In genomic region chr12:88420460-88420859, GRCh38 we compare ENCODE assay signal across 12 cellular contexts.
A peak's percentile ranks its signal among the peaks of the same experiment; 100 is the strongest.
DNase-seq lines count a peak whose midpoint lies in the region; ATAC-seq and TF ChIP-seq lines count a peak whose summit lies in the region.
"Had no signal": no experiment of that assay in that cellular context is flagged by ENCODE, and none has a peak within 500 bp of the region (broad histone marks: within the 10 kb centered on the region; RNA-seq: fewer than 3 reads in every experiment).

No MANE protein-coding gene starts in this region.

- in situ Hi-C loops in brain microvascular endothelial cell (cut with HindIII; ENCODE audit: low pct_ligation_motif_present, low sequenced_read_pairs) = no loop called here

- H3K27ac Mint-ChIP-seq in glutamatergic neuron (ENCODE audit: unreplicated experiment) = no peak overlapping the region
- no peak overlapping the region for H3K27ac Mint-ChIP-seq in CD8-positive, alpha-beta memory T cell

- H3K9me3 Mint-ChIP-seq in glutamatergic neuron (ENCODE audit: unreplicated experiment) = no peaks in the 10 kb centered on the region
- peaks cover 0 to 2% (median 0%) of the 10 kb centered on the region in 5 donors for H3K9me3 Mint-ChIP-seq in CD8-positive, alpha-beta memory T cell

- no peaks in the 10 kb centered on the region for H3K9me3 ChIP-seq in CD8-positive, alpha-beta memory T cell (ENCODE audit: low read length)

- no peak overlapping the region for H3K4me3 Mint-ChIP-seq in glutamatergic neuron (ENCODE audit: unreplicated experiment)
- H3K4me3 Mint-ChIP-seq in CD8-positive, alpha-beta memory T cell = no peak overlapping the region

- ATAC-seq in GM18511 (IDR thresholded peaks at IDR 0.05; ENCODE audit: unreplicated experiment) (no peak), HG03460 (IDR thresholded peaks at IDR 0.05; ENCODE audit: unreplicated experiment) (no peak)

- H3K27me3 Mint-ChIP-seq in glutamatergic neuron (ENCODE audit: unreplicated experiment) = no peaks in the 10 kb centered on the region
- peaks cover 0 to 3% of the 10 kb centered on the region in 2 donors for H3K27me3 Mint-ChIP-seq in CD8-positive, alpha-beta memory T cell

- H3K4me1 ChIP-seq in CD8-positive, alpha-beta memory T cell (ENCODE audit: insufficient read depth, low read length) = no peaks in the 10 kb centered on the region

- no peaks in the 10 kb centered on the region for H3K27me3 ChIP-seq in brain microvascular endothelial cell (replicated peaks)
- no peaks in the 10 kb centered on the region for H3K27me3 ChIP-seq in CD8-positive, alpha-beta memory T cell (ENCODE audit: insufficient read depth, low read length, poor library complexity, severe bottlenecking)

- no peak for TF ChIP-seq CTCF in brain microvascular endothelial cell (IDR thresholded peaks at IDR 0.05; ENCODE audit: low read depth, low read length, missing control alignments)
- no peak for TF ChIP-seq CTCF in glutamatergic neuron (IDR thresholded peaks at IDR 0.05; ENCODE audit: partially characterized antibody, unreplicated experiment)

- H3K27ac ChIP-seq in brain microvascular endothelial cell = peak overlapping the region; percentile 88
- no peak overlapping the region for H3K27ac ChIP-seq in CD8-positive, alpha-beta memory T cell (ENCODE audit: low read depth, low read length)

- no peaks in the 10 kb centered on the region for H3K36me3 Mint-ChIP-seq in glutamatergic neuron (ENCODE audit: unreplicated experiment)
- no peaks in the 10 kb centered on the region for H3K36me3 Mint-ChIP-seq in CD8-positive, alpha-beta memory T cell

- H3K4me3 ChIP-seq in brain microvascular endothelial cell (ENCODE audit: low read depth, low read length) = no peak overlapping the region
- H3K4me3 ChIP-seq in CD8-positive, alpha-beta memory T cell (ENCODE audit: low read length) = no peak overlapping the region

- DNase-seq in AG08396 (ENCODE audit: low spot score) = peak; percentile 65
- DNase-seq in HPDE6-E6E7 (ENCODE audit: extremely low spot score) = peak; percentile 82
- peak; percentile 74 for DNase-seq in brain microvascular endothelial cell
- DNase-seq in kidney tubule cell (ENCODE audit: low spot score) = peak; percentile 78
- DNase-seq in glutamatergic neuron = no peak
- no peak for DNase-seq in CD8-positive, alpha-beta memory T cell
- DNase-seq: Karpas-422; NCI-H524; stimulated activated CD4-positive, alpha-beta T cell treated with anti-CD3 and anti-CD28 coated beads, Interleukin-2, amount 100 ng/mL, for 24 hours; substantia nigra had no signal

- POLR2A ChIA-PET in CD8-positive, alpha-beta memory T cell (lab: Charles Lee) = no interaction called here

- CTCF ChIA-PET in CD8-positive, alpha-beta memory T cell (lab: Charles Lee) = no interaction called here

- H3K36me3 ChIP-seq in brain microvascular endothelial cell (replicated peaks) = no peaks in the 10 kb centered on the region
- H3K36me3 ChIP-seq in CD8-positive, alpha-beta memory T cell (ENCODE audit: insufficient read depth, low read length) = no peaks in the 10 kb centered on the region

- H3K4me1 Mint-ChIP-seq in glutamatergic neuron (ENCODE audit: low read depth, unreplicated experiment) = peaks cover 3% of the 10 kb centered on the region
- no peaks in the 10 kb centered on the region for H3K4me1 Mint-ChIP-seq in CD8-positive, alpha-beta memory T cell

Comparison
In these comparisons a context has a peak if more than half of its experiments do, and no peak if none do; other contexts are left out.
1. DNase-seq: peak in AG08396 (single experiment), HPDE6-E6E7 (single experiment), brain microvascular endothelial cell (single experiment) and kidney tubule cell (single experiment); none in glutamatergic neuron (single experiment) and CD8-positive, alpha-beta memory T cell (0 of 5).